Comparison of ENCODE assay signal across 1 cellular context in genomic region chr17:79776378-79777165, GRCh38.
TF ChIP-seq lines count a peak whose summit lies in the region.

No MANE protein-coding gene starts in this region.

TF ChIP-seq in HepG2, 621 proteins besides CTCF, POLR2A, EP300 and RAD21 (continued from another document and continues in another):
- no peak for TF ChIP-seq TRAFD1 (CRISPR knock-in tag; IDR thresholded peaks at IDR 0.05; ENCODE audit: borderline replicate concordance)
- TF ChIP-seq SUZ12 (IDR thresholded peaks at IDR 0.05; ENCODE audit: low read depth, low read length) = no peak
- peak; percentile 75 for TF ChIP-seq PATZ1 (CRISPR knock-in tag; IDR thresholded peaks at IDR 0.05)
- TF ChIP-seq ZNF17 (CRISPR knock-in tag; IDR thresholded peaks at IDR 0.05) = no peak
- TF ChIP-seq FOXA3 (CRISPR knock-in tag; IDR thresholded peaks at IDR 0.05) = peak; percentile 92
- no peak for TF ChIP-seq ZNF501 (CRISPR knock-in tag; IDR thresholded peaks at IDR 0.05)
- 0 out of 2 replicates have a peak, but pooled peaks have one; percentile 36 for TF ChIP-seq DNMT3B (CRISPR knock-in tag; conservative IDR thresholded peaks at IDR 0.05)
- TF ChIP-seq EZH2 (conservative IDR thresholded peaks at IDR 0.05; ENCODE audit: low read depth, low read length) = no peak
- no peak for TF ChIP-seq ZNF572 (CRISPR knock-in tag; IDR thresholded peaks at IDR 0.05)
- no peak for TF ChIP-seq ZNF432 (CRISPR knock-in tag; IDR thresholded peaks at IDR 0.05; ENCODE audit: borderline replicate concordance)
- TF ChIP-seq MED13 (CRISPR knock-in tag; IDR thresholded peaks at IDR 0.05) = no peak
- TF ChIP-seq E2F2 (CRISPR knock-in tag; IDR thresholded peaks at IDR 0.05; ENCODE audit: borderline replicate concordance) = no peak
- no peak for TF ChIP-seq ZBTB34 (CRISPR knock-in tag; IDR thresholded peaks at IDR 0.05)
- 0 out of 4 replicates have a peak, but pooled peaks of 1 of the 2 experiments have one; percentile 50 for TF ChIP-seq HMGXB4 (CRISPR knock-in tag; IDR thresholded peaks at IDR 0.05; ENCODE audit: borderline replicate concordance in 1 of 2, low read depth in 1 of 2)
- TF ChIP-seq CBFB (CRISPR knock-in tag; IDR thresholded peaks at IDR 0.05) = no peak
- peak; percentile 11 for TF ChIP-seq ZFP36L1 (CRISPR knock-in tag; IDR thresholded peaks at IDR 0.05)
- TF ChIP-seq RFX1 (IDR thresholded peaks at IDR 0.05) = no peak
- peak; percentile 12; the same call in 1 of the 2 replicates for TF ChIP-seq TAF1 (CRISPR knock-in tag; IDR thresholded peaks at IDR 0.05)
- no peak for TF ChIP-seq ARID2 (CRISPR knock-in tag; IDR thresholded peaks at IDR 0.05; ENCODE audit: borderline replicate concordance)
- peak; percentile 28; the same call in 1 of the 2 replicates for TF ChIP-seq KDM6A (CRISPR knock-in tag; IDR thresholded peaks at IDR 0.05; ENCODE audit: low read depth)
- TF ChIP-seq ZNF225 (CRISPR knock-in tag; IDR thresholded peaks at IDR 0.05) = no peak
- TF ChIP-seq PHF20 (CRISPR knock-in tag; IDR thresholded peaks at IDR 0.05) = no peak
- TF ChIP-seq MTF1 (CRISPR knock-in tag; IDR thresholded peaks at IDR 0.05) = no peak
- no peak for TF ChIP-seq CCDC6 (CRISPR knock-in tag; IDR thresholded peaks at IDR 0.05)
- 0 out of 2 replicates have a peak, but pooled peaks have one; percentile 7 for TF ChIP-seq TFDP1 (CRISPR knock-in tag; IDR thresholded peaks at IDR 0.05; ENCODE audit: borderline replicate concordance)
- no peak for TF ChIP-seq TRIM24 (CRISPR knock-in tag; IDR thresholded peaks at IDR 0.05)
- no peak for TF ChIP-seq XRCC5 (optimal IDR thresholded peaks at IDR 0.05; ENCODE audit: low read length)
- peak; percentile 81 for TF ChIP-seq GATAD2A (CRISPR knock-in tag; IDR thresholded peaks at IDR 0.05)
- no peak for TF ChIP-seq ZNF7 (CRISPR knock-in tag; IDR thresholded peaks at IDR 0.05)
- peak; percentile 89 for TF ChIP-seq PAXIP1 (CRISPR knock-in tag; conservative IDR thresholded peaks at IDR 0.05)
- TF ChIP-seq MEIS2 (CRISPR knock-in tag; IDR thresholded peaks at IDR 0.05) = peak; percentile 42; the same call in 1 of the 2 replicates
- peak; percentile 87 for TF ChIP-seq MED1 (CRISPR knock-in tag; IDR thresholded peaks at IDR 0.05)
- no peak for TF ChIP-seq ZNF546 (CRISPR knock-in tag; conservative IDR thresholded peaks at IDR 0.05)
- no peak for TF ChIP-seq TOPORS (CRISPR knock-in tag; IDR thresholded peaks at IDR 0.05)
- no peak for TF ChIP-seq ZBTB1 (CRISPR knock-in tag; IDR thresholded peaks at IDR 0.05; ENCODE audit: borderline replicate concordance)
- TF ChIP-seq THAP11 (CRISPR knock-in tag; IDR thresholded peaks at IDR 0.05) = no peak
- TF ChIP-seq ZNF451 (CRISPR knock-in tag; IDR thresholded peaks at IDR 0.05) = no peak
- peak; percentile 89 for TF ChIP-seq SOX5 (CRISPR knock-in tag; IDR thresholded peaks at IDR 0.05; ENCODE audit: borderline replicate concordance)
- no peak for TF ChIP-seq ARNT (IDR thresholded peaks at IDR 0.05)
- TF ChIP-seq JDP2 (CRISPR knock-in tag; IDR thresholded peaks at IDR 0.05; ENCODE audit: borderline replicate concordance) = no peak
- no peak for TF ChIP-seq ZXDC (CRISPR knock-in tag; IDR thresholded peaks at IDR 0.05)
- no peak for TF ChIP-seq TEAD2 (CRISPR knock-in tag; IDR thresholded peaks at IDR 0.05)
- peak; percentile 79 for TF ChIP-seq FOXP4 (CRISPR knock-in tag; IDR thresholded peaks at IDR 0.05)
- TF ChIP-seq CBX5 (CRISPR knock-in tag; IDR thresholded peaks at IDR 0.05; ENCODE audit: borderline replicate concordance) = no peak
- no peak for TF ChIP-seq NR2F2 (IDR thresholded peaks at IDR 0.05; ENCODE audit: borderline replicate concordance, low read depth)
